ENCODE assay signal across 10 cellular contexts in genomic region chr11:117874253-117874909, GRCh38. TPM values are rescaled to one million over a fixed set of nuclear protein-coding genes. Genes with fewer than 3 reads are reported as not detected.
DNase-seq lines count a peak whose midpoint lies in the region; ATAC-seq and TF ChIP-seq lines count a peak whose summit lies in the region.
"Had no signal": no experiment of that assay in that cellular context is flagged by ENCODE, and none has a peak within 500 bp of the region (broad histone marks: within the 10 kb centered on the region; RNA-seq: fewer than 3 reads in every experiment).

No MANE protein-coding gene starts in this region.

- no peak for TF ChIP-seq EP300 in upper lobe of left lung (IDR thresholded peaks at IDR 0.05)

- H3K27ac ChIP-seq in heart right ventricle (peak overlapping the region; percentile 39 to 96 (median 84)), coronary artery (peak overlapping the region in 1 of 2 donors; percentile 41), muscle layer of colon (ENCODE audit: low read depth, low read length) (peak overlapping the region; percentile 98), upper lobe of left lung (peak overlapping the region; percentile 18 to 79 (median 68))

- WGBS in heart right ventricle, 2 donors, result 38 to 46% methylated on average over 16 of the region's 16 CpGs
- 46 to 47% methylated on average over 15 to 16 of the region's 16 CpGs for WGBS in upper lobe of left lung, 2 donors

- H3K4me3 ChIP-seq in heart right ventricle, result peak overlapping the region in 9 of 10 donors; percentile 34 to 88 (median 74)
- peak overlapping the region; percentile 74 for H3K4me3 ChIP-seq in coronary artery
- H3K4me3 ChIP-seq in muscle layer of colon (ENCODE audit: low read depth in 1 of 2, low read length in 2 of 2), result peak overlapping the region; percentile 45 to 78
- H3K4me3 ChIP-seq in upper lobe of left lung, result peak overlapping the region in 3 of 4 donors; percentile 3 to 65 (median 52)

- intact Hi-C loops in heart right ventricle (cut with DNase I) (no loop called here), Right ventricle myocardium inferior (cut with DNase I) (no loop called here)

- H3K4me1 ChIP-seq in heart right ventricle, result peaks cover 11 to 85% (median 68%) of the 10 kb centered on the region in 9 donors
- H3K4me1 ChIP-seq in muscle layer of colon (ENCODE audit: insufficient read depth, low read length), result peaks cover 73% of the 10 kb centered on the region
- peaks cover 42 to 61% (median 48%) of the 10 kb centered on the region in 4 donors for H3K4me1 ChIP-seq in upper lobe of left lung

- TF ChIP-seq POLR2A in upper lobe of left lung (IDR thresholded peaks at IDR 0.05), result no peak

- H3K9ac ChIP-seq in muscle layer of colon (ENCODE audit: low read length), result peak overlapping the region; percentile 90

- H3K9me3 ChIP-seq in heart right ventricle, result no peaks in the 10 kb centered on the region
- H3K9me3 ChIP-seq in muscle layer of colon (ENCODE audit: low read length), result no peaks in the 10 kb centered on the region
- H3K9me3 ChIP-seq in upper lobe of left lung, result no peaks in the 10 kb centered on the region

- TF ChIP-seq CTCF in heart right ventricle (IDR thresholded peaks at IDR 0.05) (no peak), coronary artery (IDR thresholded peaks at IDR 0.05) (no peak), upper lobe of left lung (IDR thresholded peaks at IDR 0.05) (no peak)

- H3K36me3 ChIP-seq in heart right ventricle (no peaks in the 10 kb centered on the region), muscle layer of colon (ENCODE audit: insufficient read depth, low read length) (no peaks in the 10 kb centered on the region), upper lobe of left lung (no peaks in the 10 kb centered on the region)

- DNase-seq in heart right ventricle (no peak), Right ventricle myocardium inferior (ENCODE audit: missing footprints) (no peak), coronary artery (ENCODE audit: low spot score) (peak; percentile 64), upper lobe of left lung (no peak), inferior parietal cortex (ENCODE audit: extremely low spot score) (no peak)
- DNase-seq: SHP77 had no signal

- no peak for ATAC-seq in heart right ventricle
- no peak for ATAC-seq in Right ventricle myocardium inferior
- no peak for ATAC-seq in upper lobe of left lung (ENCODE audit: low FRiP score in 2 of 2)
- ATAC-seq in GM21723 (IDR thresholded peaks at IDR 0.05; ENCODE audit: unreplicated experiment), result no peak
- no peak for ATAC-seq in HG03354 (IDR thresholded peaks at IDR 0.05; ENCODE audit: poor library complexity, severe bottlenecking, unreplicated experiment)

- peaks cover 0 to 65% (median 12%) of the 10 kb centered on the region in 7 donors for H3K27me3 ChIP-seq in heart right ventricle
- no peaks in the 10 kb centered on the region for H3K27me3 ChIP-seq in muscle layer of colon (ENCODE audit: control insufficient read depth in 1 of 2, insufficient read depth in 2 of 2, low read length in 2 of 2)
- H3K27me3 ChIP-seq in upper lobe of left lung, result peaks cover 0 to 16% (median 4%) of the 10 kb centered on the region in 4 donors

RNA-seq across cellular contexts. Expression of gene FXYD6, which starts 2.1 kb away (rescaled TPM):
- total RNA-seq in heart right ventricle (10 to 100 TPM; 22.0 to 42.5 (median 30.4) TPM), Right ventricle myocardium inferior (41.2 TPM), upper lobe of left lung (10 to 100 TPM; 16.2 to 61.4 (median 33.8) TPM)
- polyA plus RNA-seq in heart right ventricle, result 10 to 100 TPM; 62.3 to 65.2 TPM
- total RNA-seq: NCI-H460 had no signal

RNA-seq across cellular contexts. Expression of gene FXYD2, which starts 49.8 kb away (rescaled TPM):
- total RNA-seq in heart right ventricle (1 to 10 TPM in 7 of 10 donors, under 1 TPM in 3; 0.40 to 3.2 (median 1.4) TPM), Right ventricle myocardium inferior (2.7 TPM), upper lobe of left lung (1 to 10 TPM in 4 of 6 donors, under 1 TPM in 2; 0.15 to 4.5 (median 2.4) TPM)
- polyA plus RNA-seq in heart right ventricle, result 1 to 10 TPM; 1.9 to 6.0 TPM
- total RNA-seq: NCI-H460 had no signal

RNA-seq across cellular contexts. Expression of gene TMPRSS13, which starts 54.8 kb away (rescaled TPM):
- total RNA-seq in heart right ventricle, result under 1 TPM in 3 of 10 donors, not detected in 7; 0.07 to 0.32 (median 0.18) TPM
- polyA plus RNA-seq in heart right ventricle, result under 1 TPM; 0.03 to 0.22 TPM
- not detected for total RNA-seq in Right ventricle myocardium inferior
- total RNA-seq in upper lobe of left lung, result 10 to 100 TPM in 2 of 6 donors, 1 to 10 TPM in 4; 4.6 to 26.2 (median 6.1) TPM
- total RNA-seq: NCI-H460 had no signal
